Comparison of ENCODE assay signal across 24 cellular contexts in the genomic region with DNA sequence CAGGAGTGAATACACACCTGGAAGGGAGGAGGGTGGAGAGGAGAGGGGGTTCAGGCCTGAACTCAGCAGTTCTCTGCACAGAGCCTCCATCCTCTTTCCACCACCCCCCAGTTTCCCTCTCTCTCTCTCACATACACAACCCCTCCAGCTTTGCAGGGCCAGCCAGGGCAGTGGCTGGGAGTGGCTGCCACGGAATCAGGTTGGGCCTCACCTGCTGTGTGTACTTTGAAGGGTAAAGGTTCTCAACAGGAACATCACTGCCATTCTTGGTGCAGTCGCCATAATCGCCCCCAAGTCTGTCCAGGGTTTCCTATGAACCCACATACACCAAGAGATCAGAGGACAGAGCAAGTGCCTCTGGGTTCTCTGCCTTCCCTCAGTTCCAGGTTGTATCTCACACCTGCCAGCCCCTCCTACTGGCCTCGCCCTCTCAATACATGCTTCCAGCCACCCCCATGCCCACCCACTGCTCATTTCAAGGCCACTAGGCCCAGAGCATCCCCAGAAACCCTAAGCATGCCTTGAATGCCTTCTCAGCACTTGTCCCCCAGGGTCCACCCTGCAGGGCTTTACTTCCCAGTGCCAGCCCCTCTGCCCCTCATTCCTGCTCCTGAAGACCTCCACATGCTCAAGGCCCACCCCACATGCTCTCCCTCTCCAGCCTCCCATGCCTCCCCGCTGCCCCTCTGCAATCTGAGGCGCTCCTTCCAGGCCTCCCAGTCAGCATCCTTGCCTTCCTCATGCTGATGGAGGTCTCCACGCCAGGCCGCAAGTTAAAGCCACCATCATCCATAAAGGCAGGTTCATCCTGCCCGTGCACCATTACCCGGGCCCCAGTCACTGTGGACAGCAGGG. TPM values are rescaled to one million over a fixed set of nuclear protein-coding genes. Genes with fewer than 3 reads are reported as not detected.
"Had no signal": no experiment of that assay in that cellular context is flagged by ENCODE, and none has a peak within 500 bp of the region (broad histone marks: within the 10 kb centered on the region; RNA-seq: fewer than 3 reads in every experiment).

No MANE protein-coding gene starts in this region.

- H3K27me3 ChIP-seq: gastrocnemius medialis, heart left ventricle, suprapubic skin had no signal

- H3K27ac Mint-ChIP-seq: activated naive CD8-positive, alpha-beta T cell treated with anti-CD3 and anti-CD28 coated beads, Interleukin-2, amount 10 ng/mL, durations not matched to agents 7 days and 5 days; natural killer cell had no signal

- H3K36me3 ChIP-seq: gastrocnemius medialis, heart left ventricle, prostate gland, suprapubic skin had no signal

- H3K9me3 ChIP-seq: gastrocnemius medialis, heart left ventricle, prostate gland, suprapubic skin had no signal

- H3K9me3 Mint-ChIP-seq: activated naive CD8-positive, alpha-beta T cell treated with anti-CD3 and anti-CD28 coated beads, Interleukin-2, amount 10 ng/mL, durations not matched to agents 7 days and 5 days; effector memory CD8-positive, alpha-beta T cell; immature natural killer cell; natural killer cell had no signal

- H3K4me1 Mint-ChIP-seq: immature natural killer cell had no signal

- H3K4me2 ChIP-seq: smooth muscle cell had no signal

- H3K4me1 ChIP-seq: prostate gland had no signal

- DNase-seq: activated CD8-positive, alpha-beta memory T cell treated with anti-CD3 and anti-CD28 coated beads for 24 hours; activated gamma-delta T cell treated with Interleukin-2 at 50 U/mL for 16 hours; activated naive CD8-positive, alpha-beta T cell treated with anti-CD3 and anti-CD28 coated beads, Interleukin-2, amount 10 ng/mL, durations not matched to agents 7 days and 5 days; dermis blood vessel endothelial cell; effector memory CD8-positive, alpha-beta T cell; gastrocnemius medialis; heart left ventricle; immature natural killer cell; mammary epithelial cell; natural killer cell; occipital lobe; stimulated activated CD4-positive, alpha-beta T cell treated with anti-CD3 and anti-CD28 coated beads, Interleukin-4, amount 100 ng/mL, for 4 hours; stimulated activated CD8-positive, alpha-beta memory T cell treated with anti-CD3 and anti-CD28 coated beads, Interleukin-4, amount 100 ng/mL, for 48 hours; stimulated activated naive CD4-positive, alpha-beta T cell treated with Interleukin-2 at 50 U/mL for 16 hours; trophoblast cell had no signal

- H3K27me3 Mint-ChIP-seq: effector memory CD8-positive, alpha-beta T cell had no signal

- H3K4me3 Mint-ChIP-seq: activated naive CD8-positive, alpha-beta T cell treated with anti-CD3 and anti-CD28 coated beads, Interleukin-2, amount 10 ng/mL, durations not matched to agents 7 days and 5 days; brain; effector memory CD8-positive, alpha-beta T cell; immature natural killer cell; natural killer cell had no signal

- H3K4me3 ChIP-seq: gastrocnemius medialis, heart left ventricle, prostate gland, smooth muscle cell, suprapubic skin had no signal

- ATAC-seq: effector memory CD8-positive, alpha-beta T cell; gastrocnemius medialis; heart left ventricle; left lobe of liver; natural killer cell; right cardiac atrium; SK-N-SH treated with all-trans-retinoic acid at 6 μM for 48 hours had no signal

- H3K36me3 Mint-ChIP-seq: activated naive CD8-positive, alpha-beta T cell treated with anti-CD3 and anti-CD28 coated beads, Interleukin-2, amount 10 ng/mL, durations not matched to agents 7 days and 5 days; brain; immature natural killer cell; natural killer cell had no signal

- H3K27ac ChIP-seq: epithelial cell of prostate, gastrocnemius medialis, prostate gland, suprapubic skin had no signal

RNA-seq across cellular contexts. Expression of gene SCNN1A, which starts 20.6 kb away (rescaled TPM):
- total RNA-seq: occipital lobe; T-helper 1 cell treated with Interleukin-12 subunit alpha and Interleukin-12 subunit beta and Interleukin-4 antibody, amounts not matched to agents 30 ng/mL and 1 ng/mL, for 36 hours had no signal

RNA-seq across cellular contexts. Expression of gene PLEKHG6, which starts 44.3 kb away (rescaled TPM):
- total RNA-seq: activated naive CD8-positive, alpha-beta T cell treated with anti-CD3 and anti-CD28 coated beads, Interleukin-2, amount 10 ng/mL, durations not matched to agents 7 days and 5 days; dermis blood vessel endothelial cell; natural killer cell; occipital lobe; T-helper 1 cell treated with Interleukin-12 subunit alpha and Interleukin-12 subunit beta and Interleukin-4 antibody, amounts not matched to agents 30 ng/mL and 1 ng/mL, for 36 hours had no signal
